8 cellular contexts compared by ENCODE assay signal in genomic region chr1:100132566-100133477, GRCh38. TPM values are rescaled to one million over a fixed set of nuclear protein-coding genes. Genes with fewer than 3 reads are reported as not detected.
DNase-seq lines count a peak whose midpoint lies in the region; ATAC-seq and TF ChIP-seq lines count a peak whose summit lies in the region.

A gene with protein sequence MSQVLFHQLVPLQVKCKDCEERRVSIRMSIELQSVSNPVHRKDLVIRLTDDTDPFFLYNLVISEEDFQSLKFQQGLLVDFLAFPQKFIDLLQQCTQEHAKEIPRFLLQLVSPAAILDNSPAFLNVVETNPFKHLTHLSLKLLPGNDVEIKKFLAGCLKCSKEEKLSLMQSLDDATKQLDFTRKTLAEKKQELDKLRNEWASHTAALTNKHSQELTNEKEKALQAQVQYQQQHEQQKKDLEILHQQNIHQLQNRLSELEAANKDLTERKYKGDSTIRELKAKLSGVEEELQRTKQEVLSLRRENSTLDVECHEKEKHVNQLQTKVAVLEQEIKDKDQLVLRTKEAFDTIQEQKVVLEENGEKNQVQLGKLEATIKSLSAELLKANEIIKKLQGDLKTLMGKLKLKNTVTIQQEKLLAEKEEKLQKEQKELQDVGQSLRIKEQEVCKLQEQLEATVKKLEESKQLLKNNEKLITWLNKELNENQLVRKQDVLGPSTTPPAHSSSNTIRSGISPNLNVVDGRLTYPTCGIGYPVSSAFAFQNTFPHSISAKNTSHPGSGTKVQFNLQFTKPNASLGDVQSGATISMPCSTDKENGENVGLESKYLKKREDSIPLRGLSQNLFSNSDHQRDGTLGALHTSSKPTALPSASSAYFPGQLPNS (minus strand): TSS chr1:100132930. CDS start chr1:100132814, 116 bp downstream.
A gene with protein sequence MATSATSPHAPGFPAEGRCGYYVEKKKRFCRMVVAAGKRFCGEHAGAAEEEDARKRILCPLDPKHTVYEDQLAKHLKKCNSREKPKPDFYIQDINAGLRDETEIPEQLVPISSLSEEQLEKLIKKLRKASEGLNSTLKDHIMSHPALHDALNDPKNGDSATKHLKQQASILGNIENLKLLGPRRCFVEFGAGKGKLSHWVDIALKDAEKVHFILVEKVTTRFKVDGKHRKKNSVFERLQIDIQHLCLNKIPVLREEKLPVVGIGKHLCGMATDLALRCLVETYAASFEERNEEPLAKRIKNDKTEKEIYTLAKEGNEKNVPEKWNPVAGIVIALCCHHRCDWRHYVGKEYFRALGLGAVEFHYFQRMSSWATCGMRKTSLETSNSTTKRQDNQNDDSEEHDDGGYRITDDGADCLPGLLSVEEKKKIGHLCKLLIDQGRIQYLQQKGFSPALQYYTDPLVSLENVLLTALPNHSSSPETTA (plus strand): TSS chr1:100133163. CDS start chr1:100133169, 6 bp downstream.

- no peaks in the 10 kb centered on the region for H4K20me1 ChIP-seq in IMR-90 (ENCODE audit: insufficient read depth, low read length)

- H3K9me3 ChIP-seq in IMR-90 (ENCODE audit: control insufficient read depth, insufficient read depth, low read length) (no peaks in the 10 kb centered on the region), mononuclear cell (ENCODE audit: low read depth, low read length) (no peaks in the 10 kb centered on the region)

- no peak within 1 kb of the TSS for H2BK20ac ChIP-seq in IMR-90 (ENCODE audit: low read depth, low read length)

- in situ Hi-C loops in IMR-90 (cut with MboI; ENCODE audit: low sequenced_read_pairs): loop anchor here (10.0 kb wide), 1 partner anchor 328 kb away; no protein-coding TSS in a partner anchor

- H3K36me3 ChIP-seq in IMR-90 (ENCODE audit: control insufficient read depth, insufficient read depth, low read length): 0 out of 2 replicates have a peak, but pooled peaks cover 2% of the 10 kb centered on the region

- H3K27me3 ChIP-seq in IMR-90 (ENCODE audit: control insufficient read depth, insufficient read depth, low read length) (no peaks in the 10 kb centered on the region), mononuclear cell (ENCODE audit: insufficient read depth, low read length) (no peaks in the 10 kb centered on the region)

- H4K91ac ChIP-seq in IMR-90 (ENCODE audit: insufficient read depth, low read depth, low read length): peak within 1 kb of the TSS; percentile 82

- peak within 1 kb of the TSS; percentile 41 for H4K5ac ChIP-seq in IMR-90 (ENCODE audit: low read depth, low read length)

- 0% methylated on average over 8 of the region's 57 CpGs; no CpG with 5 or more reads in 1 of the 2 experiments for WGBS in IMR-90 (ENCODE audit: extremely low coverage in 2 of 2, insufficient read length in 1 of 2), 2 experiments

- H3K14ac ChIP-seq in IMR-90 (replicated peaks; ENCODE audit: low read depth, low read length): peak within 1 kb of the TSS; percentile 70

- peak; percentile 89 for ATAC-seq in GM21528 (IDR thresholded peaks at IDR 0.05; ENCODE audit: low FRiP score, unreplicated experiment)
- ATAC-seq in IMR-90 (ENCODE audit: low read depth): peak; percentile 99

- POLR2A ChIA-PET in IMR-90 (lab: Charles Lee; ENCODE audit: unreplicated experiment): interaction anchor here (0.6 to 1.0 kb wide), 4 partner anchors 20 to 1170 kb away, joined by 3 to 4 read pairs (median 3); no protein-coding TSS in a partner anchor

- peak within 1 kb of the TSS; percentile 81 for H3K4me2 ChIP-seq in IMR-90 (ENCODE audit: low read depth, low read length)

- peak within 1 kb of the TSS; percentile 67 for H2BK120ac ChIP-seq in IMR-90 (ENCODE audit: low read depth, low read length)

- intact Hi-C loops in IMR-90 (cut with micrococcal nuclease): loop anchor here (1.0 to 2.0 kb wide), 3 partner anchors 95 to 326 kb away; a partner anchor contains a TSS

- peak within 1 kb of the TSS; percentile 94 for H2AFZ ChIP-seq in IMR-90 (replicated peaks; ENCODE audit: low read length, poor library complexity)

- TF ChIP-seq POLR2A in IMR-90 (IDR thresholded peaks at IDR 0.05; ENCODE audit: low read depth, low read length): peak; percentile 45; the same call in 1 of the 2 replicates

- H3K18ac ChIP-seq in IMR-90 (ENCODE audit: low read depth, low read length): no peak within 1 kb of the TSS

- TF ChIP-seq RAD21 in IMR-90 (IDR thresholded peaks at IDR 0.05; ENCODE audit: low read length): no peak

- peak within 1 kb of the TSS; percentile 72 for H3K4me3 ChIP-seq in IMR-90 (ENCODE audit: insufficient read depth, low read depth, low read length)
- H3K4me3 ChIP-seq in epithelial cell of esophagus (ENCODE audit: low read length): peak within 1 kb of the TSS; percentile 86
- peak within 1 kb of the TSS; percentile 78 for H3K4me3 ChIP-seq in mononuclear cell (ENCODE audit: low read length)

- H2BK15ac ChIP-seq in IMR-90 (ENCODE audit: low read depth, low read length): peak within 1 kb of the TSS; percentile 66; the same call in 1 of the 3 replicates

- peak within 1 kb of the TSS; percentile 76 to 97 for H4K8ac ChIP-seq in IMR-90 (ENCODE audit: low read depth in 2 of 2, low read length in 2 of 2)

- DNase-seq in DMS 273 (lab: John Stamatoyannopoulos, UW; ENCODE audit: unreplicated experiment) (peak; percentile 99), IMR-90 (peak; percentile 99), OCI-M1 (lab: John Stamatoyannopoulos, UW) (peak; percentile 98), activated T-cell treated with anti-CD3 and anti-CD28 coated beads for 24 hours (ENCODE audit: low read depth) (peak; percentile 89), epithelial cell of esophagus (ENCODE audit: low read depth) (peak; percentile 99)
- peak; percentile 81 to 88 for DNase-seq in stimulated activated CD8-positive, alpha-beta memory T cell treated with anti-CD3 and anti-CD28 coated beads, Interleukin-4, amount 100 ng/mL, for 1 hour (ENCODE audit: low read depth in 2 of 2, low spot score in 1 of 2)

- peak within 1 kb of the TSS; percentile 20 for H2BK5ac ChIP-seq in IMR-90 (ENCODE audit: low read depth, low read length, poor library complexity, severe bottlenecking)

- H3K9me1 ChIP-seq in IMR-90 (ENCODE audit: insufficient read depth, low read length): no peaks in the 10 kb centered on the region; the same call in 1 of the 2 replicates

- CTCF ChIA-PET in IMR-90 (lab: Yijun Ruan, JAX): interaction anchor here (0.5 to 0.6 kb wide), 3 partner anchors 21 to 56 kb away, joined by 3 read pairs; no protein-coding TSS in a partner anchor

- H3K27ac ChIP-seq in IMR-90 (ENCODE audit: insufficient read depth, low read length): peak within 1 kb of the TSS; percentile 71

- peak within 1 kb of the TSS; percentile 72; the same call in 1 of the 2 replicates for H3K23ac ChIP-seq in IMR-90 (ENCODE audit: low read depth, low read length)

- peaks cover 1% of the 10 kb centered on the region; the same call in 1 of the 2 replicates for H3K4me1 ChIP-seq in IMR-90 (ENCODE audit: control insufficient read depth, insufficient read depth, low read length)
- H3K4me1 ChIP-seq in mononuclear cell (ENCODE audit: insufficient read depth, low read length): peaks cover 18% of the 10 kb centered on the region

- dilution Hi-C loops in IMR-90 (cut with HindIII; ENCODE audit: low sequenced_read_pairs, unreplicated experiment): no loop called here

- TF ChIP-seq CTCF in IMR-90 (conservative IDR thresholded peaks at IDR 0.05; ENCODE audit: low read depth, low read length): no peak
- no peak for TF ChIP-seq CTCF in epithelial cell of esophagus (IDR thresholded peaks at IDR 0.05; ENCODE audit: insufficient read depth, low read depth, low read length, missing control alignments)

- BruUV-seq in IMR-90 (replicated peaks; lab: Mats Ljungman, UMichigan): no TSS peak

- H2AK5ac ChIP-seq in IMR-90 (ENCODE audit: low read depth, low read length): 0 out of 2 replicates have a peak within 1 kb of the TSS, but pooled peaks have one; percentile 28

- peak within 1 kb of the TSS; percentile 56 for H2AK9ac ChIP-seq in IMR-90 (replicated peaks; ENCODE audit: low read depth, low read length, poor library complexity)

- H3K79me1 ChIP-seq in IMR-90 (ENCODE audit: low read depth in 1 of 2, low read length in 2 of 2): peaks cover 30 to 52% of the 10 kb centered on the region in 2 experiments

- peak within 1 kb of the TSS; percentile 80 for H3K4ac ChIP-seq in IMR-90 (ENCODE audit: low read depth, low read length)

- peak within 1 kb of the TSS; percentile 86 for H3K56ac ChIP-seq in IMR-90 (ENCODE audit: extremely low read depth, insufficient read depth, low read length)

- H3K9ac ChIP-seq in IMR-90 (ENCODE audit: low read depth, low read length): peak within 1 kb of the TSS; percentile 81

TF ChIP-seq in IMR-90, 13 proteins besides CTCF, POLR2A, EP300 and RAD21 (continues in another document):
- TF ChIP-seq, protein P1, sequence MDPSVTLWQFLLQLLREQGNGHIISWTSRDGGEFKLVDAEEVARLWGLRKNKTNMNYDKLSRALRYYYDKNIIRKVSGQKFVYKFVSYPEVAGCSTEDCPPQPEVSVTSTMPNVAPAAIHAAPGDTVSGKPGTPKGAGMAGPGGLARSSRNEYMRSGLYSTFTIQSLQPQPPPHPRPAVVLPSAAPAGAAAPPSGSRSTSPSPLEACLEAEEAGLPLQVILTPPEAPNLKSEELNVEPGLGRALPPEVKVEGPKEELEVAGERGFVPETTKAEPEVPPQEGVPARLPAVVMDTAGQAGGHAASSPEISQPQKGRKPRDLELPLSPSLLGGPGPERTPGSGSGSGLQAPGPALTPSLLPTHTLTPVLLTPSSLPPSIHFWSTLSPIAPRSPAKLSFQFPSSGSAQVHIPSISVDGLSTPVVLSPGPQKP (IDR thresholded peaks at IDR 0.05; ENCODE audit: borderline replicate concordance, low read depth, low read length): 0 out of 2 replicates have a peak, but pooled peaks have one; percentile 65
- TF ChIP-seq RFX5 (IDR thresholded peaks at IDR 0.05; ENCODE audit: low read depth, low read length) (no peak), MAZ (IDR thresholded peaks at IDR 0.05; ENCODE audit: borderline replicate concordance, low read depth, low read length) (peak; percentile 83; the same call in 1 of the 2 replicates)
- TF ChIP-seq, protein P2, sequence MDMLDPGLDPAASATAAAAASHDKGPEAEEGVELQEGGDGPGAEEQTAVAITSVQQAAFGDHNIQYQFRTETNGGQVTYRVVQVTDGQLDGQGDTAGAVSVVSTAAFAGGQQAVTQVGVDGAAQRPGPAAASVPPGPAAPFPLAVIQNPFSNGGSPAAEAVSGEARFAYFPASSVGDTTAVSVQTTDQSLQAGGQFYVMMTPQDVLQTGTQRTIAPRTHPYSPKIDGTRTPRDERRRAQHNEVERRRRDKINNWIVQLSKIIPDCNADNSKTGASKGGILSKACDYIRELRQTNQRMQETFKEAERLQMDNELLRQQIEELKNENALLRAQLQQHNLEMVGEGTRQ (IDR thresholded peaks at IDR 0.05; ENCODE audit: low read depth, low read length): 0 out of 2 replicates have a peak, but pooled peaks have one; percentile 19

RNA-seq across cellular contexts. Expression of the first gene that starts in this region (rescaled TPM):
- total RNA-seq in IMR-90 (2012; rRNA removed) (2.7 and 5.0 TPM in 2 replicates), mononuclear cell (1.8 TPM)
- 0.69 and 1.1 TPM in 2 replicates for polyA plus RNA-seq in IMR-90 (2012; rRNA removed)
- polyA plus RNA-seq in IMR-90 (2012; cell fraction: cytosol; rRNA removed): 0.05 and 0.06 TPM in 2 replicates
- 0.09 and 0.83 TPM in 2 replicates for polyA plus RNA-seq in IMR-90 (2012; cell fraction: nucleus; rRNA removed; ENCODE audit: low replicate concordance)

RNA-seq across cellular contexts. Expression of the second gene that starts in this region (rescaled TPM):
- total RNA-seq in IMR-90 (2012; rRNA removed) (5.2 and 12.8 TPM in 2 replicates), mononuclear cell (6.3 TPM)
- 5.5 and 7.7 TPM in 2 replicates for polyA plus RNA-seq in IMR-90 (2012; rRNA removed)
- 0.32 and 0.61 TPM in 2 replicates for polyA plus RNA-seq in IMR-90 (2012; cell fraction: cytosol; rRNA removed)
- polyA plus RNA-seq in IMR-90 (2012; cell fraction: nucleus; rRNA removed; ENCODE audit: low replicate concordance): 1.3 and 18.6 TPM in 2 replicates

Comparison
In these comparisons a context has a peak if more than half of its experiments do, and no peak if none do; other contexts are left out.
1. Peak in every context shown above with its lines: DNase-seq, ATAC-seq, H3K4me3 ChIP-seq and H3K27ac ChIP-seq.